In the genomic region with DNA sequence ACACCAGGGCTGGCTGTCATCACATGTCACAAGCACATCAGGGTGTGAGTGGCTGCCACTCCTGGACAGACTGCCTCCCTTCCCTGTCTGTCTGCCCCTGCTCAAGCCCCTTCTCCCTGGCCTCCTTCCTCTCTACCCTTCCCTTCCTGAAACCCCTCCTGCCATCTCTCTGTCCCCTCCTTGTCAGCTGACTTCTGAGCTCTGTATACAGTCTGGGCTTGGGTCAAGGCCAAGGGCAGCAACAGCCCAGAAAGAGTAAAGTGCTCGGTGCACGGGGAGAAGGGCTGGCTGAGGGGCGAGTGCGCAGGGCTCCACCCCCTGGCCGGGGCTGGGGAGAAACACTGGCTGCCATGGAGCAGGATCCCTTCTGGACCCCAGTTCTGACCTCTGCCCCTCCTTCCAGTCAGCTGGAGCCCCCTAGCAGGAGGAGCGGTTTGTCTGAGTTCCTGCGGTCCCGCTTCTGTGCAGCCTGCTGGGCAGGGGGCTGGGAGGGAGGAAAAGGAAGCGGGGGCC, we compare ENCODE assay signal across 11 cellular contexts. TPM values are rescaled to one million over a fixed set of nuclear protein-coding genes. Genes with fewer than 3 reads are reported as not detected.
DNase-seq lines count a peak whose midpoint lies in the region; ATAC-seq and TF ChIP-seq lines count a peak whose summit lies in the region.
"Had no signal": no experiment of that assay in that cellular context is flagged by ENCODE, and none has a peak within 500 bp of the region (broad histone marks: within the 10 kb centered on the region; RNA-seq: fewer than 3 reads in every experiment).

No MANE protein-coding gene starts in this region.

- TF ChIP-seq POLR2A in gastrocnemius medialis (IDR thresholded peaks at IDR 0.05) = no peak

- WGBS in trophoblast cell (ENCODE audit: extremely low coverage, insufficient coverage, insufficient read length) = no CpG with 5 or more reads among the region's 9 CpGs

- peak overlapping the region; percentile 73 for H3K4me2 ChIP-seq in Karpas-422 (ENCODE audit: low read depth, low read length, poor library complexity, severe bottlenecking)
- H3K4me2 ChIP-seq in trophoblast cell (ENCODE audit: low read length) = peak overlapping the region; percentile 4

- peaks cover 18% of the 10 kb centered on the region for H3K27me3 Mint-ChIP-seq in activated T-cell treated with anti-CD3 and anti-CD28 coated beads, Interleukin-2, amount 50 U/mL, for 24 hours
- H3K27me3 Mint-ChIP-seq in dendritic cell treated with granulocyte-macrophage colony-stimulating factor and Interleukin-4, amounts not matched to agents 40 ng/mL and 50 ng/mL, for 4 days = peaks cover 24% of the 10 kb centered on the region

- no peak overlapping the region for H2BK12ac ChIP-seq in trophoblast cell (ENCODE audit: low read length)

- peak overlapping the region; percentile 29 for H3K4me3 Mint-ChIP-seq in activated T-cell treated with anti-CD3 and anti-CD28 coated beads, Interleukin-2, amount 50 U/mL, for 24 hours
- peak overlapping the region; percentile 78 for H3K4me3 Mint-ChIP-seq in dendritic cell treated with granulocyte-macrophage colony-stimulating factor and Interleukin-4, amounts not matched to agents 40 ng/mL and 50 ng/mL, for 4 days

- H4K20me1 ChIP-seq in Karpas-422 (ENCODE audit: insufficient read depth, low read depth, low read length) = no peaks in the 10 kb centered on the region; the same call in 1 of the 2 replicates

- H2BK120ac ChIP-seq in trophoblast cell (ENCODE audit: insufficient read depth, low read length, poor library complexity) = no peak overlapping the region

- H4K91ac ChIP-seq in trophoblast cell (ENCODE audit: low read depth, low read length) = no peak overlapping the region

- H3K36me3 Mint-ChIP-seq in activated T-cell treated with anti-CD3 and anti-CD28 coated beads, Interleukin-2, amount 50 U/mL, for 24 hours (ENCODE audit: low read depth) = peaks cover 6% of the 10 kb centered on the region
- H3K36me3 Mint-ChIP-seq in dendritic cell treated with granulocyte-macrophage colony-stimulating factor and Interleukin-4, amounts not matched to agents 40 ng/mL and 50 ng/mL, for 4 days (ENCODE audit: low read depth) = peaks cover 31% of the 10 kb centered on the region

- no peak overlapping the region for H2AK5ac ChIP-seq in trophoblast cell (ENCODE audit: low read length)

- ATAC-seq in GM18868 (IDR thresholded peaks at IDR 0.05; ENCODE audit: unreplicated experiment) = no peak
- ATAC-seq in gastrocnemius medialis = no peak

- H3K79me2 ChIP-seq in Karpas-422 (ENCODE audit: low read length) (peaks cover 11% of the 10 kb centered on the region; the same call in 1 of the 2 replicates), trophoblast cell (ENCODE audit: control insufficient read depth, insufficient read depth, low read length, poor library complexity) (peaks cover 10% of the 10 kb centered on the region)

- in situ Hi-C loops in gastrocnemius medialis (cut with MboI; ENCODE audit: low sequenced_read_pairs in 4 of 4) = no loop called here

- H3K27me3 ChIP-seq in Karpas-422 (ENCODE audit: low read length) (no peaks in the 10 kb centered on the region), trophoblast cell (ENCODE audit: insufficient read depth, low read length) (peaks cover 28% of the 10 kb centered on the region), gastrocnemius medialis (peaks cover 23 to 35% (median 32%) of the 10 kb centered on the region in 3 donors)

- DNase-seq in activated T-cell treated with anti-CD3 and anti-CD28 coated beads, Interleukin-2, amount 50 U/mL, for 24 hours = no peak
- DNase-seq in activated T-cell treated with anti-CD3 and anti-CD28 coated beads, Interleukin-2, amount 50 U/mL, for 48 hours = no peak
- DNase-seq in Karpas-422 (peak; percentile 65), trophoblast cell (no peak), NCI-H1436 treated with DMSO at 0.1 percent for 48 hours (lab: John Stamatoyannopoulos, UW) (no peak), gastrocnemius medialis (no peak)

- H3K14ac ChIP-seq in trophoblast cell (ENCODE audit: low read length) = no peak overlapping the region

- no peak for TF ChIP-seq CTCF in gastrocnemius medialis (IDR thresholded peaks at IDR 0.05 in 4 of 5, conservative IDR thresholded peaks at IDR 0.05 in 1 of 5)

- peaks cover 43% of the 10 kb centered on the region for H3K4me1 Mint-ChIP-seq in activated T-cell treated with anti-CD3 and anti-CD28 coated beads, Interleukin-2, amount 50 U/mL, for 24 hours (ENCODE audit: low read depth)
- H3K4me1 Mint-ChIP-seq in dendritic cell treated with granulocyte-macrophage colony-stimulating factor and Interleukin-4, amounts not matched to agents 40 ng/mL and 50 ng/mL, for 4 days (ENCODE audit: low read depth) = peaks cover 56% of the 10 kb centered on the region

- H3K9me3 ChIP-seq in Karpas-422 (ENCODE audit: low read length) (peaks cover 4% of the 10 kb centered on the region; the same call in 1 of the 2 replicates), trophoblast cell (ENCODE audit: insufficient read depth, low read depth, low read length) (peaks cover 4% of the 10 kb centered on the region), gastrocnemius medialis (no peaks in the 10 kb centered on the region)
- H3K9me3 ChIP-seq: upper lobe of left lung had no signal

- peaks cover 7% of the 10 kb centered on the region; the same call in 1 of the 2 replicates for H3K36me3 ChIP-seq in Karpas-422 (ENCODE audit: insufficient read depth, low read length)
- H3K36me3 ChIP-seq in trophoblast cell (ENCODE audit: control insufficient read depth in 1 of 2, insufficient read depth in 2 of 2, low read length in 2 of 2) = no peaks in the 10 kb centered on the region
- H3K36me3 ChIP-seq in gastrocnemius medialis = no peaks in the 10 kb centered on the region
- H3K36me3 ChIP-seq: upper lobe of left lung had no signal

- no peak overlapping the region for H3K4ac ChIP-seq in trophoblast cell (ENCODE audit: low read depth, low read length)

- intact Hi-C loops in dendritic cell treated with granulocyte-macrophage colony-stimulating factor and Interleukin-4, amounts not matched to agents 40 ng/mL and 50 ng/mL, for 4 days (cut with micrococcal nuclease) = no loop called here
- intact Hi-C loops in gastrocnemius medialis (cut with DNase I; ENCODE audit: low total_unique reads) = no loop called here

- H3K4me1 ChIP-seq in Karpas-422 (ENCODE audit: low read length) (peaks cover 39% of the 10 kb centered on the region), trophoblast cell (ENCODE audit: control insufficient read depth in 1 of 2, insufficient read depth in 2 of 2, low read length in 2 of 2) (peaks cover 14 to 25% of the 10 kb centered on the region in 2 experiments), gastrocnemius medialis (peaks cover 13 to 18% of the 10 kb centered on the region in 2 donors)

- H3K9ac ChIP-seq in Karpas-422 (ENCODE audit: low read length) (peak overlapping the region; percentile 99), trophoblast cell (ENCODE audit: low read length) (no peak overlapping the region)

- peaks cover 11% of the 10 kb centered on the region for H3K79me1 ChIP-seq in trophoblast cell (ENCODE audit: low read length)

- no peak overlapping the region for H3K18ac ChIP-seq in trophoblast cell (ENCODE audit: low read length)

- no peak overlapping the region for H4K12ac ChIP-seq in trophoblast cell (ENCODE audit: low read depth, low read length)

- no peak overlapping the region for H3K27ac Mint-ChIP-seq in activated T-cell treated with anti-CD3 and anti-CD28 coated beads, Interleukin-2, amount 50 U/mL, for 24 hours
- H3K27ac Mint-ChIP-seq in dendritic cell treated with granulocyte-macrophage colony-stimulating factor and Interleukin-4, amounts not matched to agents 40 ng/mL and 50 ng/mL, for 4 days = peak overlapping the region; percentile 81

- no peaks in the 10 kb centered on the region for H3K9me3 Mint-ChIP-seq in activated T-cell treated with anti-CD3 and anti-CD28 coated beads, Interleukin-2, amount 50 U/mL, for 24 hours
- no peaks in the 10 kb centered on the region for H3K9me3 Mint-ChIP-seq in dendritic cell treated with granulocyte-macrophage colony-stimulating factor and Interleukin-4, amounts not matched to agents 40 ng/mL and 50 ng/mL, for 4 days

- H2BK5ac ChIP-seq in trophoblast cell (ENCODE audit: low read depth, low read length, poor library complexity) = no peak overlapping the region

- H3K23ac ChIP-seq in trophoblast cell (ENCODE audit: low read length) = no peak overlapping the region

- no peaks in the 10 kb centered on the region for H3K9me2 ChIP-seq in Karpas-422 (replicated peaks; ENCODE audit: insufficient read depth, low read length)

- H4K8ac ChIP-seq in trophoblast cell (ENCODE audit: low read depth, low read length) = no peak overlapping the region

- H3K27ac ChIP-seq in Karpas-422 (ENCODE audit: low read length) (peak overlapping the region; percentile 92), trophoblast cell (ENCODE audit: low read depth, low read length) (no peak overlapping the region), gastrocnemius medialis (no peak overlapping the region)
- H3K27ac ChIP-seq: epithelial cell of prostate had no signal

- no peak overlapping the region for H2AFZ ChIP-seq in Karpas-422 (ENCODE audit: low read length)
- H2AFZ ChIP-seq in trophoblast cell (ENCODE audit: insufficient read depth, low read length, poor library complexity) = no peak overlapping the region

- H3K4me3 ChIP-seq in Karpas-422 (ENCODE audit: low read length) (peak overlapping the region; percentile 80), trophoblast cell (ENCODE audit: low read depth, low read length) (no peak overlapping the region), gastrocnemius medialis (no peak overlapping the region)

RNA-seq across cellular contexts. Expression of gene LKAAEAR1, which starts 2.0 kb away (rescaled TPM):
- not detected in 2 replicates for total RNA-seq in Karpas-422 (2014; rRNA removed; shearing (Covaris generic); ENCODE audit: low replicate concordance)
- not detected in 2 replicates for polyA plus RNA-seq in trophoblast cell (2013)
- not detected for total RNA-seq in gastrocnemius medialis

RNA-seq across cellular contexts. Expression of gene OPRL1, which starts 2.3 kb away (rescaled TPM):
- 34.0 and 60.6 TPM in 2 replicates for total RNA-seq in Karpas-422 (2014; rRNA removed; shearing (Covaris generic); ENCODE audit: low replicate concordance)
- polyA plus RNA-seq in trophoblast cell (2013) = 1.1 and 1.4 TPM in 2 replicates
- total RNA-seq in gastrocnemius medialis = under 1 TPM; 0.10 to 0.68 (median 0.15) TPM

RNA-seq across cellular contexts. Expression of gene RGS19, which starts 2.9 kb away (rescaled TPM):
- total RNA-seq in Karpas-422 (2014; rRNA removed; shearing (Covaris generic); ENCODE audit: low replicate concordance) = 172 and 272 TPM in 2 replicates
- 7.5 and 8.3 TPM in 2 replicates for polyA plus RNA-seq in trophoblast cell (2013)
- 1 to 10 TPM in 3 of 4 donors, under 1 TPM in 1; 0.92 to 7.7 (median 3.5) TPM for total RNA-seq in gastrocnemius medialis

RNA-seq across cellular contexts. Expression of gene TCEA2, which starts 19.2 kb away (rescaled TPM):
- total RNA-seq in Karpas-422 (2014; rRNA removed; shearing (Covaris generic); ENCODE audit: low replicate concordance) = 124 and 197 TPM in 2 replicates
- 55.8 and 60.4 TPM in 2 replicates for polyA plus RNA-seq in trophoblast cell (2013)
- 10 to 100 TPM in 1 of 4 donors, 1 to 10 TPM in 3; 8.4 to 21.0 (median 8.8) TPM for total RNA-seq in gastrocnemius medialis

RNA-seq across cellular contexts. Expression of gene NPBWR2, which starts 25.2 kb away (rescaled TPM):
- 0.22 TPM in 1 of 2 replicates, not detected in the other for total RNA-seq in Karpas-422 (2014; rRNA removed; shearing (Covaris generic); ENCODE audit: low replicate concordance)
- polyA plus RNA-seq in trophoblast cell (2013) = not detected in 2 replicates
- not detected for total RNA-seq in gastrocnemius medialis
- total RNA-seq: skeletal muscle tissue, upper lobe of left lung had no signal

Comparison
In these comparisons a context has a peak if more than half of its experiments do, and no peak if none do; other contexts are left out.
1. RNA of gene OPRL1, which starts 2.3 kb away (total RNA-seq): 34.0 to 60.6 TPM in Karpas-422; 0.10 to 0.68 TPM in gastrocnemius medialis; every median in the first group is over 10 times any median in the second.
2. RNA of gene RGS19, which starts 2.9 kb away (total RNA-seq): 172 to 272 TPM in Karpas-422; 0.92 to 7.7 TPM in gastrocnemius medialis; every median in the first group is over 10 times any median in the second.